Comparison of ENCODE assay signal across 10 cellular contexts in genomic region chr11:2077061-2077802, GRCh38.
A peak's percentile ranks its signal among the peaks of the same experiment; 100 is the strongest.
DNase-seq lines count a peak whose midpoint lies in the region; ATAC-seq and TF ChIP-seq lines count a peak whose summit lies in the region.
"Had no signal": no experiment of that assay in that cellular context is flagged by ENCODE, and none has a peak within 500 bp of the region (broad histone marks: within the 10 kb centered on the region; RNA-seq: fewer than 3 reads in every experiment).

No MANE protein-coding gene starts in this region.

- H4K8ac ChIP-seq in mesenchymal stem cell (ENCODE audit: low read length) = no peak overlapping the region

- no peak for ATAC-seq in HG03432 (IDR thresholded peaks at IDR 0.05; ENCODE audit: unreplicated experiment)
- no peak for ATAC-seq in HG03025 (IDR thresholded peaks at IDR 0.05; ENCODE audit: low FRiP score, unreplicated experiment)
- ATAC-seq: SK-N-SH treated with all-trans-retinoic acid at 6 μM for 48 hours had no signal

- H2BK15ac ChIP-seq in mesenchymal stem cell (ENCODE audit: low read depth, poor library complexity, severe bottlenecking) = no peak overlapping the region

- CTCF ChIA-PET in CD4-positive, alpha-beta memory T cell (lab: Charles Lee; ENCODE audit: partially characterized antibody) = interaction anchor here (0.7 to 1.4 kb wide), 2 partner anchors 75 to 84 kb away, joined by 3 to 4 read pairs; partner anchors contain the start of gene INS

- H3K23ac ChIP-seq in mesenchymal stem cell (ENCODE audit: low read length in 2 of 2) = no peak overlapping the region

- WGBS in mesenchymal stem cell = 19% methylated on average over 3 of the region's 6 CpGs
- WGBS in ovary, 3 donors = 70 to 78% (median 74%) methylated on average over 6 of the region's 6 CpGs

- no peaks in the 10 kb centered on the region for H3K79me1 ChIP-seq in mesenchymal stem cell (replicated peaks; ENCODE audit: low read length, poor library complexity, severe bottlenecking)

- no peak overlapping the region for H3K4me3 ChIP-seq in CD4-positive, alpha-beta memory T cell (ENCODE audit: low read length in 2 of 2)
- H3K4me3 ChIP-seq in mesenchymal stem cell (ENCODE audit: insufficient read depth in 1 of 2, low read depth in 1 of 2, low read length in 2 of 2) (no peak overlapping the region), ovary (no peak overlapping the region)

- no peak overlapping the region for H2BK120ac ChIP-seq in mesenchymal stem cell (ENCODE audit: low read depth, low read length)

- no peak overlapping the region for H2AK5ac ChIP-seq in mesenchymal stem cell (ENCODE audit: low read length, severe bottlenecking)

- H3K9ac ChIP-seq in mesenchymal stem cell (ENCODE audit: low read length) = no peak overlapping the region

- DNase-seq in CD4-positive, alpha-beta memory T cell = peak in 3 of 5 donors; percentile 27 to 68 (median 30)
- peak; percentile 69 for DNase-seq in NCI-H69 (lab: John Stamatoyannopoulos, UW)
- peak; percentile 23 for DNase-seq in amniotic stem cell (lab: John Stamatoyannopoulos, UW)
- DNase-seq in mesenchymal stem cell = peak; percentile 90
- no peak for DNase-seq in ovary
- DNase-seq in DMS53 (lab: John Stamatoyannopoulos, UW) = no peak

- peaks cover 3 to 18% of the 10 kb centered on the region in 2 donors for H3K27me3 Mint-ChIP-seq in CD4-positive, alpha-beta memory T cell

- H3K4me3 Mint-ChIP-seq in CD4-positive, alpha-beta memory T cell = peak overlapping the region in 2 of 8 donors; percentile 4 to 59
- H3K4me3 Mint-ChIP-seq: dendritic cell treated with granulocyte-macrophage colony-stimulating factor and Interleukin-4, amounts not matched to agents 40 ng/mL and 50 ng/mL, for 4 days had no signal

- H3K27ac ChIP-seq in CD4-positive, alpha-beta memory T cell (ENCODE audit: low read depth, low read length) = no peak overlapping the region
- H3K27ac ChIP-seq in mesenchymal stem cell (ENCODE audit: low read length, poor library complexity, severe bottlenecking) (peak overlapping the region; percentile 17), ovary (no peak overlapping the region)

- H3K36me3 ChIP-seq in CD4-positive, alpha-beta memory T cell (ENCODE audit: insufficient read depth, low read length) = no peaks in the 10 kb centered on the region
- H3K36me3 ChIP-seq in mesenchymal stem cell (ENCODE audit: control insufficient read depth in 1 of 2, insufficient read depth in 2 of 2, low read depth in 1 of 2, low read length in 2 of 2) (no peaks in the 10 kb centered on the region), ovary (no peaks in the 10 kb centered on the region)

- no peak overlapping the region for H4K91ac ChIP-seq in mesenchymal stem cell (ENCODE audit: low read length)

- no peaks in the 10 kb centered on the region for H3K27me3 ChIP-seq in CD4-positive, alpha-beta memory T cell (ENCODE audit: insufficient read depth, low read length)
- peaks cover 0 to 46% of the 10 kb centered on the region in 2 experiments for H3K27me3 ChIP-seq in mesenchymal stem cell (ENCODE audit: control insufficient read depth in 1 of 2, insufficient read depth in 1 of 2, low read length in 2 of 2)
- H3K27me3 ChIP-seq in ovary = no peaks in the 10 kb centered on the region

- H3K4me1 Mint-ChIP-seq in CD4-positive, alpha-beta memory T cell = peaks cover 7 to 17% (median 11%) of the 10 kb centered on the region in 4 donors

- intact Hi-C loops in CD4-positive, alpha-beta memory T cell (cut with micrococcal nuclease) = loop anchor here (2.0 kb wide), 1 partner anchor 74 kb away; no protein-coding TSS in a partner anchor
- intact Hi-C loops in ovary (cut with DNase I) = no loop called here

- no peak overlapping the region for H3K4ac ChIP-seq in mesenchymal stem cell (ENCODE audit: low read depth in 1 of 2, low read length in 2 of 2)

- peaks cover 11% of the 10 kb centered on the region for H3K4me1 ChIP-seq in CD4-positive, alpha-beta memory T cell (ENCODE audit: insufficient read depth, low read length)
- H3K4me1 ChIP-seq in mesenchymal stem cell (ENCODE audit: control insufficient read depth, insufficient read depth, low read depth, low read length) (peaks cover 6% of the 10 kb centered on the region), ovary (ENCODE audit: insufficient read depth) (no peaks in the 10 kb centered on the region)

- no peak overlapping the region for H2BK12ac ChIP-seq in mesenchymal stem cell (ENCODE audit: low read length in 2 of 2)

- no peaks in the 10 kb centered on the region for H3K9me3 ChIP-seq in CD4-positive, alpha-beta memory T cell (ENCODE audit: control insufficient read depth in 1 of 2, low read length in 2 of 2)
- peaks cover 4% of the 10 kb centered on the region for H3K9me3 ChIP-seq in mesenchymal stem cell (ENCODE audit: control insufficient read depth, low read length)
- no peaks in the 10 kb centered on the region for H3K9me3 ChIP-seq in ovary

- H3K18ac ChIP-seq in mesenchymal stem cell (ENCODE audit: low read depth in 1 of 2, low read length in 2 of 2) = peak overlapping the region in 1 of 2 experiments; percentile 75

- TF ChIP-seq CTCF in ovary (IDR thresholded peaks at IDR 0.05) = no peak

- no peak overlapping the region for H2AFZ ChIP-seq in mesenchymal stem cell (ENCODE audit: low read depth, low read length)

- H2BK5ac ChIP-seq in mesenchymal stem cell (ENCODE audit: low read depth, low read length, poor library complexity, severe bottlenecking) = no peak overlapping the region

- H3K4me2 ChIP-seq in mesenchymal stem cell (ENCODE audit: low read length, poor library complexity, severe bottlenecking) = no peak overlapping the region

- POLR2A ChIA-PET in CD4-positive, alpha-beta memory T cell (lab: Charles Lee; ENCODE audit: partially characterized antibody) = interaction anchor here (0.6 to 0.9 kb wide), 2 partner anchors 16 to 76 kb away, joined by 3 read pairs; no protein-coding TSS in a partner anchor

- no peak for TF ChIP-seq EP300 in ovary (IDR thresholded peaks at IDR 0.05)

- TF ChIP-seq POLR2A in ovary (IDR thresholded peaks at IDR 0.05) = no peak

- H3K36me3 Mint-ChIP-seq in CD4-positive, alpha-beta memory T cell = no peaks in the 10 kb centered on the region

- no peaks in the 10 kb centered on the region for H3K9me3 Mint-ChIP-seq in CD4-positive, alpha-beta memory T cell
- H3K9me3 Mint-ChIP-seq: dendritic cell treated with granulocyte-macrophage colony-stimulating factor and Interleukin-4, amounts not matched to agents 40 ng/mL and 50 ng/mL, for 4 days had no signal

- H3K27ac Mint-ChIP-seq in CD4-positive, alpha-beta memory T cell = peak overlapping the region in 6 of 7 donors; percentile 15 to 78 (median 32)
- H3K27ac Mint-ChIP-seq: dendritic cell treated with granulocyte-macrophage colony-stimulating factor and Interleukin-4, amounts not matched to agents 40 ng/mL and 50 ng/mL, for 4 days had no signal

- no peak overlapping the region for H3K14ac ChIP-seq in mesenchymal stem cell (ENCODE audit: low read length in 2 of 2)

Comparison
In these comparisons a context has a peak if more than half of its experiments do, and no peak if none do; other contexts are left out.
1. DNase-seq: peak in CD4-positive, alpha-beta memory T cell (3 of 5), NCI-H69 (single experiment), amniotic stem cell (single experiment) and mesenchymal stem cell (single experiment); none in ovary (0 of 5) and DMS53 (single experiment).